Comparison of ENCODE assay signal across 9 cellular contexts in the genomic region with DNA sequence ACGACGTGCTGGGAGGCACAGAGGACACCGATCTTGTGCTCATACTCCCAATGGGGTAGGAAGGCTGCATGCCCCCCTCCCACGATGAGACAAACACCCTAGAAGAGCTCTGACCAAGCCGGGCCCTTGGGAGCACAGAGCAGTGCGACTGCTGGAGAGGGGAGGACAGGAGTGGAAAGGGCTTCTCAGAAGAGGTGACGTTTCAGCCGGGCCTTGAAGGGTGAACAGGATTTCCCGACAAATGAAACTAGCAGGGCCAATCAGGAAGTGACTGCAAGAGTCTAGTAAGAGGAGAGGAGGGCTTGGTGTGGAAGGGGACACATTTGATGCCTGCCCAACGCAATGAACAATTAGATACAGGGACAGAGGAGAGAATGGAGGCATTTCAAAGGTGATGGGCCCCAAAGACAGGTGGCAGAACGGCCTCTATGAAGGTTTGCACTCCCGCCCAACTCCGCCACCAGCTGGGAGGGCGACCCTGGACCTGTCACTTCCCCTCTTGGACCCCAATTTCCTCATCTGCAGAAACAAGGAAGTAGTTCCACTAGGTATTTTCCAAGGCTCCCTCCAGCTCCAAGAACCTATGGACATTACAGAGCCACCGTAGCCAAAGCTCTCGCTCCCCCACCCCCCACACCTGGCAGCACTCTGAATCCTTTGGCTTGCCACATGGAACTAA. TPM values are rescaled to one million over a fixed set of nuclear protein-coding genes. Genes with fewer than 3 reads are reported as not detected.
DNase-seq lines count a peak whose midpoint lies in the region; ATAC-seq and TF ChIP-seq lines count a peak whose summit lies in the region.
"Had no signal": no experiment of that assay in that cellular context is flagged by ENCODE, and none has a peak within 500 bp of the region (broad histone marks: within the 10 kb centered on the region; RNA-seq: fewer than 3 reads in every experiment).

No MANE protein-coding gene starts in this region.

- no peak overlapping the region for H3K4me3 ChIP-seq in ascending aorta

- no peak for TF ChIP-seq CTCF in ascending aorta (IDR thresholded peaks at IDR 0.05)

- H3K27ac Mint-ChIP-seq in natural killer cell treated with Interleukin-12 subunit alpha and Interleukin-12 subunit beta and Interleukin-15 and Interleukin-18, amount 100 ng/mL, for 72 hours = peak overlapping the region; percentile 94 to 96

- H3K36me3 ChIP-seq in ascending aorta = peaks cover 15 to 17% of the 10 kb centered on the region in 2 donors
- H3K36me3 ChIP-seq: pancreas had no signal

- no peaks in the 10 kb centered on the region for H3K9me3 ChIP-seq in ascending aorta
- H3K9me3 ChIP-seq: pancreas had no signal

- H3K4me3 Mint-ChIP-seq in natural killer cell treated with Interleukin-12 subunit alpha and Interleukin-12 subunit beta and Interleukin-15 and Interleukin-18, amount 100 ng/mL, for 72 hours = peak overlapping the region; percentile 97

- H3K9me3 Mint-ChIP-seq in natural killer cell treated with Interleukin-12 subunit alpha and Interleukin-12 subunit beta and Interleukin-15 and Interleukin-18, amount 100 ng/mL, for 72 hours = no peaks in the 10 kb centered on the region

- peaks cover 10 to 21% of the 10 kb centered on the region in 2 donors for H3K4me1 ChIP-seq in ascending aorta

- H3K4me1 Mint-ChIP-seq in natural killer cell treated with Interleukin-12 subunit alpha and Interleukin-12 subunit beta and Interleukin-15 and Interleukin-18, amount 100 ng/mL, for 72 hours (ENCODE audit: low read depth in 2 of 2) = peaks cover 22 to 33% of the 10 kb centered on the region in 2 donors

- peak overlapping the region; percentile 10 to 98 for H3K27ac ChIP-seq in ascending aorta

- intact Hi-C loops in ascending aorta (cut with DNase I) = no loop called here

- ATAC-seq in natural killer cell treated with Interleukin-12 subunit alpha and Interleukin-12 subunit beta and Interleukin-15 and Interleukin-18, amount 100 ng/mL, for 72 hours = no peak
- ATAC-seq in GM21717 (IDR thresholded peaks at IDR 0.05; ENCODE audit: unreplicated experiment) (no peak), HG03565 (IDR thresholded peaks at IDR 0.05; ENCODE audit: unreplicated experiment) (no peak)
- ATAC-seq: pancreas had no signal

- DNase-seq in CD1c-positive myeloid dendritic cell (ENCODE audit: extremely low spot score) (peak; percentile 42), Kasumi-1 (lab: John Stamatoyannopoulos, UW) (peak; percentile 15 to 18), ascending aorta (ENCODE audit: low spot score in 2 of 2) (no peak), mesenteric fat pad (ENCODE audit: low spot score) (no peak), DMS153 (lab: John Stamatoyannopoulos, UW) (no peak)
- DNase-seq in natural killer cell treated with Interleukin-12 subunit alpha and Interleukin-12 subunit beta and Interleukin-15 and Interleukin-18, amount 100 ng/mL, for 72 hours (ENCODE audit: low spot score) = no peak

- H3K27me3 ChIP-seq in ascending aorta = no peaks in the 10 kb centered on the region
- H3K27me3 ChIP-seq: pancreas had no signal

- no peaks in the 10 kb centered on the region for H3K27me3 Mint-ChIP-seq in natural killer cell treated with Interleukin-12 subunit alpha and Interleukin-12 subunit beta and Interleukin-15 and Interleukin-18, amount 100 ng/mL, for 72 hours

- peaks cover 9% of the 10 kb centered on the region for H3K36me3 Mint-ChIP-seq in natural killer cell treated with Interleukin-12 subunit alpha and Interleukin-12 subunit beta and Interleukin-15 and Interleukin-18, amount 100 ng/mL, for 72 hours

RNA-seq across cellular contexts. Expression of gene HCFC1, which starts 3.9 kb away (rescaled TPM):
- total RNA-seq in ascending aorta (91.4 TPM), mesenteric fat pad (45.3 TPM)
- total RNA-seq in natural killer cell treated with Interleukin-12 subunit alpha and Interleukin-12 subunit beta and Interleukin-15 and Interleukin-18, amount 100 ng/mL, for 72 hours = 100 to 1,000 TPM; 105 to 131 TPM

RNA-seq across cellular contexts. Expression of gene TMEM187, which starts 4.9 kb away (rescaled TPM):
- total RNA-seq in ascending aorta (4.4 TPM), mesenteric fat pad (8.7 TPM)
- 1 to 10 TPM; 2.4 to 6.9 TPM for total RNA-seq in natural killer cell treated with Interleukin-12 subunit alpha and Interleukin-12 subunit beta and Interleukin-15 and Interleukin-18, amount 100 ng/mL, for 72 hours

RNA-seq across cellular contexts. Expression of gene RENBP, which starts 23.2 kb away (rescaled TPM):
- 15.5 TPM for total RNA-seq in ascending aorta
- 1 to 10 TPM; 4.8 to 5.4 TPM for total RNA-seq in natural killer cell treated with Interleukin-12 subunit alpha and Interleukin-12 subunit beta and Interleukin-15 and Interleukin-18, amount 100 ng/mL, for 72 hours
- 34.5 TPM for total RNA-seq in mesenteric fat pad

RNA-seq across cellular contexts. Expression of gene NAA10, which starts 32.8 kb away (rescaled TPM):
- total RNA-seq in ascending aorta (155 TPM), mesenteric fat pad (118 TPM)
- 100 to 1,000 TPM; 115 to 175 TPM for total RNA-seq in natural killer cell treated with Interleukin-12 subunit alpha and Interleukin-12 subunit beta and Interleukin-15 and Interleukin-18, amount 100 ng/mL, for 72 hours

RNA-seq across cellular contexts. Expression of gene ARHGAP4, which starts 41.6 kb away (rescaled TPM):
- 94.3 TPM for total RNA-seq in ascending aorta
- total RNA-seq in natural killer cell treated with Interleukin-12 subunit alpha and Interleukin-12 subunit beta and Interleukin-15 and Interleukin-18, amount 100 ng/mL, for 72 hours = 100 to 1,000 TPM; 155 to 276 TPM
- 43.0 TPM for total RNA-seq in mesenteric fat pad

Comparison
In these comparisons a context has a peak if more than half of its experiments do, and no peak if none do; other contexts are left out.
1. DNase-seq: peak in CD1c-positive myeloid dendritic cell (single experiment) and Kasumi-1 (2 of 2); none in ascending aorta (0 of 2), natural killer cell treated with Interleukin-12 subunit alpha and Interleukin-12 subunit beta and Interleukin-15 and Interleukin-18, amount 100 ng/mL, for 72 hours (single experiment), mesenteric fat pad (single experiment) and DMS153 (single experiment).